In genomic region chr1:245335684-245336083, GRCh38 we compare ENCODE assay signal across 7 cellular contexts.
DNase-seq lines count a peak whose midpoint lies in the region; ATAC-seq, FAIRE-seq and TF ChIP-seq lines count a peak whose summit lies in the region.
"Not testable (repeated sequence)": the region's sequence is repeated elsewhere in the genome, so short reads cannot be mapped to it uniquely, and the experiment has no call there.

No MANE protein-coding gene starts in this region.

- H3K27me3 ChIP-seq in Caco-2 (replicated peaks; ENCODE audit: control insufficient read depth, insufficient read depth, low read length); cardiac muscle cell; HepG2 (ENCODE audit: control insufficient read depth in 1 of 2, insufficient read depth in 2 of 2, low read length in 2 of 2); trophoblast cell (ENCODE audit: insufficient read depth, low read length): not testable (repeated sequence)
- peaks cover 28 to 53% of the 10 kb centered on the region in 2 experiments for H3K27me3 ChIP-seq in K562 (ENCODE audit: control insufficient read depth in 2 of 2, insufficient read depth in 2 of 2, low read length in 2 of 2)

- not testable (repeated sequence) for H4K12ac ChIP-seq in trophoblast cell (ENCODE audit: low read depth, low read length)

- H3K9me1 ChIP-seq in K562 (ENCODE audit: control insufficient read depth, insufficient read depth, low read length), result not testable (repeated sequence)

- not testable (repeated sequence) for TF ChIP-seq POLR2A in K562 (conservative IDR thresholded peaks at IDR 0.05); HepG2 (IDR thresholded peaks at IDR 0.05; ENCODE audit: insufficient read depth in 1 of 2, low read depth in 2 of 2, low read length in 2 of 2)

- H3K36me3 Mint-ChIP-seq in Caco-2 (ENCODE audit: insufficient read depth, unreplicated experiment); Calu3 (ENCODE audit: insufficient read depth, unreplicated experiment): not testable (repeated sequence)

- H3K4me2 ChIP-seq in K562 (ENCODE audit: insufficient read depth, low read length); HepG2 (ENCODE audit: low read depth, low read length); trophoblast cell (ENCODE audit: low read length): not testable (repeated sequence)

- not testable (repeated sequence) for H4K20me1 ChIP-seq in K562 (replicated peaks; ENCODE audit: control insufficient read depth, insufficient read depth, low read length); HepG2 (ENCODE audit: insufficient read depth, low read length)

- FAIRE-seq in K562 (lab: Jason Lieb, UNC); HepG2 (lab: Jason Lieb, UNC): not testable (repeated sequence)

- peak overlapping the region; percentile 41 for H4K91ac ChIP-seq in trophoblast cell (ENCODE audit: low read depth, low read length)

- H3K27me3 Mint-ChIP-seq in Caco-2 (ENCODE audit: insufficient read depth, unreplicated experiment), result not testable (repeated sequence)
- peaks cover 24% of the 10 kb centered on the region for H3K27me3 Mint-ChIP-seq in Calu3 (ENCODE audit: unreplicated experiment)

- H2AFZ ChIP-seq in K562 (ENCODE audit: low read depth, low read length); HepG2 (ENCODE audit: low read length); trophoblast cell (ENCODE audit: insufficient read depth, low read length, poor library complexity): not testable (repeated sequence)

- not testable (repeated sequence) for DNase-seq in Caco-2; Calu3; K562 (ENCODE audit: extremely low read depth in 1 of 4, low spot score in 3 of 4); cardiac muscle cell (ENCODE audit: low read depth in 1 of 2, low spot score in 1 of 2); HepG2 (ENCODE audit: low spot score); trophoblast cell
- DNase-seq in mesenteric fat pad (ENCODE audit: low spot score), result peak; percentile 53

- H2BK120ac ChIP-seq in trophoblast cell (ENCODE audit: insufficient read depth, low read length, poor library complexity), result peak overlapping the region; percentile 75

- peak overlapping the region; percentile 33 for H2BK12ac ChIP-seq in trophoblast cell (ENCODE audit: low read length)

- H3K4ac ChIP-seq in trophoblast cell (ENCODE audit: low read depth, low read length), result not testable (repeated sequence)

- WGBS in K562 (ENCODE audit: insufficient coverage, low coverage, missing lambda C conversion rate), result 18% methylated on average over 14 of the region's 22 CpGs
- 42% methylated on average over 22 of the region's 22 CpGs for WGBS in HepG2 (ENCODE audit: low lambda C conversion rate)
- no CpG with 5 or more reads among the region's 22 CpGs for WGBS in trophoblast cell (ENCODE audit: extremely low coverage, insufficient coverage, insufficient read length)

- H2AK5ac ChIP-seq in trophoblast cell (ENCODE audit: low read length), result peak overlapping the region; percentile 50

- CTCF ChIA-PET in Caco-2 (lab: Charles Lee); K562 (lab: Yijun Ruan, JAX; ENCODE audit: low intra/inter-chr PET ratio); HepG2 (lab: Yijun Ruan, JAX; ENCODE audit: low intra/inter-chr PET ratio, low total read pairs): not testable (repeated sequence)
- CTCF ChIA-PET in Calu3 (lab: Charles Lee), result interaction anchor here (0.7 kb wide), 1 partner anchor 1279 kb away, joined by 3 read pairs; no protein-coding TSS in a partner anchor

- not testable (repeated sequence) for H3K23ac ChIP-seq in trophoblast cell (ENCODE audit: low read length)

- H3K79me2 ChIP-seq in K562 (ENCODE audit: control insufficient read depth, insufficient read depth, low read length); HepG2 (ENCODE audit: insufficient read depth, low read length); trophoblast cell (ENCODE audit: control insufficient read depth, insufficient read depth, low read length, poor library complexity): not testable (repeated sequence)

- TF ChIP-seq RAD21 in K562 (CRISPR knock-in tag; conservative IDR thresholded peaks at IDR 0.05 in 1 of 2, IDR thresholded peaks at IDR 0.05 in 1 of 2); HepG2 (CRISPR knock-in tag; IDR thresholded peaks at IDR 0.05): not testable (repeated sequence)

- not testable (repeated sequence) for BruUV-seq in Caco-2 (replicated peaks; lab: Mats Ljungman, UMichigan); Calu3 (replicated peaks; lab: Mats Ljungman, UMichigan); K562 (replicated peaks; lab: Mats Ljungman, UMichigan); HepG2 (replicated peaks; lab: Mats Ljungman, UMichigan)

- peak overlapping the region; percentile 12 for H3K27ac Mint-ChIP-seq in Caco-2 (ENCODE audit: unreplicated experiment)
- not testable (repeated sequence) for H3K27ac Mint-ChIP-seq in Calu3 (ENCODE audit: unreplicated experiment)

- not testable (repeated sequence) for H3K9me3 Mint-ChIP-seq in Caco-2 (ENCODE audit: unreplicated experiment); Calu3 (ENCODE audit: low read depth, unreplicated experiment)

- H3K9ac ChIP-seq in K562 (ENCODE audit: insufficient read depth in 1 of 2, low read depth in 2 of 2, low read length in 2 of 2); HepG2 (ENCODE audit: insufficient read depth, low read depth, low read length); trophoblast cell (ENCODE audit: low read length): not testable (repeated sequence)

- not testable (repeated sequence) for H3K18ac ChIP-seq in trophoblast cell (ENCODE audit: low read length)

- peak overlapping the region; percentile 56 for H3K14ac ChIP-seq in trophoblast cell (ENCODE audit: low read length)

- not testable (repeated sequence) for H3K4me3 Mint-ChIP-seq in Caco-2 (ENCODE audit: unreplicated experiment)
- peak overlapping the region; percentile 33 for H3K4me3 Mint-ChIP-seq in Calu3 (ENCODE audit: low read depth, unreplicated experiment)

- H4K8ac ChIP-seq in trophoblast cell (ENCODE audit: low read depth, low read length), result peak overlapping the region; percentile 33

- not testable (repeated sequence) for TF ChIP-seq CTCF in Caco-2 (IDR thresholded peaks at IDR 0.05; ENCODE audit: insufficient read depth in 1 of 2, low read depth in 1 of 2, low read length in 1 of 2, severe bottlenecking in 1 of 2, unreplicated experiment in 1 of 2); Calu3 (IDR thresholded peaks at IDR 0.05; ENCODE audit: unreplicated experiment); K562 (IDR thresholded peaks at IDR 0.05 in 2 of 3, conservative IDR thresholded peaks at IDR 0.05 in 1 of 3; ENCODE audit: insufficient read depth in 2 of 3, low read depth in 1 of 3, low read length in 3 of 3); cardiac muscle cell (IDR thresholded peaks at IDR 0.05; ENCODE audit: low read depth, low read length); HepG2 (CRISPR knock-in tag; IDR thresholded peaks at IDR 0.05)

- H3K36me3 ChIP-seq in Caco-2 (ENCODE audit: control insufficient read depth, insufficient read depth, low read length); K562 (ENCODE audit: control insufficient read depth, insufficient read depth, low read length); cardiac muscle cell; HepG2 (replicated peaks in 1 of 2; ENCODE audit: control insufficient read depth in 1 of 2, insufficient read depth in 2 of 2, low read length in 2 of 2); trophoblast cell (ENCODE audit: control insufficient read depth in 1 of 2, insufficient read depth in 2 of 2, low read length in 2 of 2): not testable (repeated sequence)

- TF ChIP-seq EP300 in K562 (IDR thresholded peaks at IDR 0.05; ENCODE audit: low read length); HepG2 (IDR thresholded peaks at IDR 0.05; ENCODE audit: low read depth in 2 of 2, low read length in 2 of 2); HepG2 (CRISPR knock-in tag; IDR thresholded peaks at IDR 0.05; ENCODE audit: borderline replicate concordance): not testable (repeated sequence)

- H3K4me1 ChIP-seq in Caco-2 (peaks cover 23% of the 10 kb centered on the region), K562 (replicated peaks in 1 of 2; ENCODE audit: control insufficient read depth in 2 of 2, insufficient read depth in 2 of 2, low read length in 2 of 2) (peaks cover 14 to 15% of the 10 kb centered on the region in 2 experiments; a peak in 4 of 5 replicates), cardiac muscle cell (ENCODE audit: low read depth) (peaks cover 63% of the 10 kb centered on the region), trophoblast cell (ENCODE audit: control insufficient read depth in 1 of 2, insufficient read depth in 2 of 2, low read length in 2 of 2) (peaks cover 19 to 32% of the 10 kb centered on the region in 2 experiments)
- H3K4me1 ChIP-seq in HepG2 (ENCODE audit: insufficient read depth, low read length), result not testable (repeated sequence)

- H3K9me3 ChIP-seq in Caco-2; K562 (replicated peaks; ENCODE audit: control insufficient read depth, insufficient read depth, low read depth, low read length); cardiac muscle cell (ENCODE audit: low read depth); HepG2 (ENCODE audit: low read length); trophoblast cell (ENCODE audit: insufficient read depth, low read depth, low read length): not testable (repeated sequence)

- H3K4me1 Mint-ChIP-seq in Caco-2 (ENCODE audit: low read depth, unreplicated experiment) (peaks cover 19% of the 10 kb centered on the region), Calu3 (ENCODE audit: low read depth, unreplicated experiment) (peaks cover 12% of the 10 kb centered on the region)

- in situ Hi-C loops in K562 (cut with MboI); HepG2 (cut with HindIII; ENCODE audit: extremely low pct_ligation_motif_present, low pct_unique_long_range_greater_than_20kb): not testable (repeated sequence)

- POLR2A ChIA-PET in Caco-2 (lab: Charles Lee); K562 (lab: Yijun Ruan, JAX); HepG2 (lab: Yijun Ruan, JAX): not testable (repeated sequence)

- ATAC-seq in K562, HepG2: not testable (repeated sequence)

- peaks cover 17% of the 10 kb centered on the region for H3K79me1 ChIP-seq in trophoblast cell (ENCODE audit: low read length)

- H2BK5ac ChIP-seq in trophoblast cell (ENCODE audit: low read depth, low read length, poor library complexity), result peak overlapping the region; percentile 14

- not testable (repeated sequence) for H3K27ac ChIP-seq in K562 (ENCODE audit: extremely low read depth, low read depth, low read length); HepG2 (ENCODE audit: extremely low read length, insufficient read depth, low read length)
- H3K27ac ChIP-seq in cardiac muscle cell, result peak overlapping the region; percentile 91
- H3K27ac ChIP-seq in trophoblast cell (ENCODE audit: low read depth, low read length), result peak overlapping the region; percentile 82

- H3K4me3 ChIP-seq in Caco-2 (ENCODE audit: low read depth, low read length); K562; cardiac muscle cell; HepG2 (replicated peaks in 1 of 3; ENCODE audit: insufficient read depth in 1 of 3, low read depth in 2 of 3, low read length in 3 of 3); trophoblast cell (ENCODE audit: low read depth, low read length): not testable (repeated sequence)

- intact Hi-C loops in Caco-2 (cut with micrococcal nuclease; ENCODE audit: unreplicated experiment); Calu3 (cut with micrococcal nuclease; ENCODE audit: unreplicated experiment); K562 (cut with micrococcal nuclease); HepG2 (cut with micrococcal nuclease; ENCODE audit: unreplicated experiment): not testable (repeated sequence)
